17 cellular contexts compared by ENCODE assay signal in the genomic region with DNA sequence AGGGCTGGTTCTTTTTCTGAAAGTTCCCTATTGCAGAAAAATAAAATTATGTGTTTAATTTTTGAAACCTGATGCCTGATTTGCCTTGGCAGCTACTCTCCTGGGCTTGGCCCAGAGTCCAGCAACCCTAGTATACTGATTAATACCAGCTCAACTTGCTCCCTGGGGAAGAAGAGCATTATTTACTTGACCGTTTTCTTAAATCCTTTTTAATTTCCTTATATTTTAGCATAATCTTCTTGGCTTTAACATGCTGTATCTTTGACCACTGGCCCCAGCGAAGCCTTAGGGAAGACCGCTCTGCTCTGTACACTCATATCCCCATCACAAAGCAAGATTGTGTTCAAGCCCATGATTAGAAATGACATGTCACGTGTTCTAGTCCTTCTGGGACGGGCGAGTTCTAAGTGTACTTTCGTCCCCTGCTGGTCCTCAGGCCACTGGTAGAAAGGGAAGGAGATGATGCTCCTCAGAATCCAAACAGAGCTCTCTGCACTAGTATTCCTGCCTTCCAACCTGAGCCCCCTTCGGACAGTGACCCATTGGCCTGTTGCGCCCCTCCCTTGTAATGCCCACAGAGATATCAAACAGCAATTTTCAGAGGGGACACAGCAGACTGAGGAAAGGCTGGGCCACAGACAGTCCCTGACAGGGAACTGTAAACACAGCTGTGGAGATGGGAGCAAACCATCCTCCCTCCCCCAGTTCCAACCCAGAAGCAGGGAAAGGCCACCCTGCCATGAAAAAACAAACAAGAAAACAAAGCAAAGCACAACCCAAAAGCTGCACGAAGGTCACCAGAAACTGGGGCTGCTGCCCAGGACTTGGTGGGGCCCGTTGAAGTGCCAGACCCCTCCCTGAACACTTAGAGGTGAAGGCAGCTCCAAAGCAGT. TPM values are rescaled to one million over a fixed set of nuclear protein-coding genes. Genes with fewer than 3 reads are reported as not detected.
DNase-seq lines count a peak whose midpoint lies in the region; ATAC-seq and TF ChIP-seq lines count a peak whose summit lies in the region.
"Had no signal": no experiment of that assay in that cellular context is flagged by ENCODE, and none has a peak within 500 bp of the region (broad histone marks: within the 10 kb centered on the region; RNA-seq: fewer than 3 reads in every experiment).

No MANE protein-coding gene starts in this region.

- peaks cover 8% of the 10 kb centered on the region for H3K27me3 Mint-ChIP-seq in chondrocyte (ENCODE audit: low read depth)

- H3K23ac ChIP-seq in trophoblast cell (ENCODE audit: low read length) = no peak overlapping the region

- no peak overlapping the region for H3K4me3 Mint-ChIP-seq in chondrocyte (ENCODE audit: unreplicated experiment)
- H3K4me3 Mint-ChIP-seq: activated T-cell treated with anti-CD3 and anti-CD28 coated beads, Interleukin-2, amount 50 U/mL, for 4 hours; naive thymus-derived CD4-positive, alpha-beta T cell; stimulated activated naive CD8-positive, alpha-beta T cell treated with anti-CD3 and anti-CD28 coated beads, Interleukin-15, amount 100 ng/mL, for 72 hours; T-helper 1 cell treated with Interleukin-12 subunit alpha and Interleukin-12 subunit beta and Interleukin-4 antibody, amounts not matched to agents 30 μg/mL and 1 μg/mL, for 36 hours had no signal

- H2BK12ac ChIP-seq in trophoblast cell (ENCODE audit: low read length) = no peak overlapping the region

- no peak overlapping the region for H2BK5ac ChIP-seq in trophoblast cell (ENCODE audit: low read depth, low read length, poor library complexity)

- peaks cover 1% of the 10 kb centered on the region for H3K79me2 ChIP-seq in trophoblast cell (ENCODE audit: control insufficient read depth, insufficient read depth, low read length, poor library complexity)
- H3K79me2 ChIP-seq in SK-N-SH (ENCODE audit: insufficient read depth) = peaks cover 3% of the 10 kb centered on the region; the same call in 1 of the 2 replicates

- TF ChIP-seq CTCF in HEK293 (tag by site-specific recombination; IDR thresholded peaks at IDR 0.05) = no peak
- no peak for TF ChIP-seq CTCF in chondrocyte (IDR thresholded peaks at IDR 0.05)
- TF ChIP-seq CTCF in left lung (IDR thresholded peaks at IDR 0.05) = no peak
- TF ChIP-seq CTCF in SK-N-SH (IDR thresholded peaks at IDR 0.05) = no peak

- H2AK5ac ChIP-seq in trophoblast cell (ENCODE audit: low read length) = no peak overlapping the region

- H2BK120ac ChIP-seq in trophoblast cell (ENCODE audit: insufficient read depth, low read length, poor library complexity) = no peak overlapping the region

- peak overlapping the region in 1 of 2 donors; percentile 13 for H3K9ac ChIP-seq in stomach smooth muscle (ENCODE audit: low read length in 2 of 2)
- no peak overlapping the region for H3K9ac ChIP-seq in trophoblast cell (ENCODE audit: low read length)
- no peak overlapping the region for H3K9ac ChIP-seq in SK-N-SH

- WGBS in trophoblast cell (ENCODE audit: extremely low coverage, insufficient coverage, insufficient read length) = no CpG with 5 or more reads among the region's 11 CpGs
- WGBS in SK-N-SH (ENCODE audit: low lambda C conversion rate) = 79% methylated on average over 11 of the region's 11 CpGs

- H3K27me3 ChIP-seq in left lung (no peaks in the 10 kb centered on the region), stomach smooth muscle (ENCODE audit: control insufficient read depth in 1 of 2, insufficient read depth in 2 of 2, low read length in 2 of 2) (peaks cover 0 to 3% of the 10 kb centered on the region in 2 donors), trophoblast cell (ENCODE audit: insufficient read depth, low read length) (no peaks in the 10 kb centered on the region), SK-N-SH (ENCODE audit: insufficient read depth) (peaks cover 8% of the 10 kb centered on the region; the same call in 1 of the 2 replicates)

- peaks cover 6% of the 10 kb centered on the region for H3K4me1 Mint-ChIP-seq in chondrocyte (ENCODE audit: low read depth)

- peaks cover 2% of the 10 kb centered on the region; the same call in 1 of the 2 replicates for H3K4me1 ChIP-seq in HEK293 (ENCODE audit: control insufficient read depth, insufficient read depth, low read length)
- peaks cover 12 to 24% of the 10 kb centered on the region in 2 donors for H3K4me1 ChIP-seq in left lung
- H3K4me1 ChIP-seq in stomach smooth muscle (ENCODE audit: control insufficient read depth, insufficient read depth, low read length) = peaks cover 20% of the 10 kb centered on the region
- peaks cover 0 to 3% of the 10 kb centered on the region in 2 experiments for H3K4me1 ChIP-seq in trophoblast cell (ENCODE audit: control insufficient read depth in 1 of 2, insufficient read depth in 2 of 2, low read length in 2 of 2)
- H3K4me1 ChIP-seq in SK-N-SH (ENCODE audit: control insufficient read depth in 1 of 2, insufficient read depth in 2 of 2, low read depth in 1 of 2, low read length in 1 of 2) = peaks cover 0 to 4% of the 10 kb centered on the region in 2 experiments; a peak in 1 of 4 replicates

- H3K9me3 ChIP-seq in HEK293 (ENCODE audit: control insufficient read depth, insufficient read depth, low read depth, low read length) = no peaks in the 10 kb centered on the region
- no peaks in the 10 kb centered on the region for H3K9me3 ChIP-seq in left lung
- H3K9me3 ChIP-seq in stomach smooth muscle (ENCODE audit: control insufficient read depth in 2 of 2, low read length in 2 of 2) = no peaks in the 10 kb centered on the region
- H3K9me3 ChIP-seq in trophoblast cell (ENCODE audit: insufficient read depth, low read depth, low read length) = peaks cover 2% of the 10 kb centered on the region
- H3K9me3 ChIP-seq in SK-N-SH = no peaks in the 10 kb centered on the region

- no peak overlapping the region for H3K4ac ChIP-seq in trophoblast cell (ENCODE audit: low read depth, low read length)

- H4K12ac ChIP-seq in trophoblast cell (ENCODE audit: low read depth, low read length) = no peak overlapping the region

- no peak overlapping the region for H3K14ac ChIP-seq in trophoblast cell (ENCODE audit: low read length)

- peaks cover 3% of the 10 kb centered on the region for H3F3A ChIP-seq in SK-N-SH (replicated peaks; ENCODE audit: insufficient read depth)

- H3K9me3 Mint-ChIP-seq in chondrocyte (ENCODE audit: low read depth) = no peaks in the 10 kb centered on the region
- H3K9me3 Mint-ChIP-seq: activated T-cell treated with anti-CD3 and anti-CD28 coated beads, Interleukin-2, amount 50 U/mL, for 4 hours; stimulated activated naive CD8-positive, alpha-beta T cell treated with anti-CD3 and anti-CD28 coated beads, Interleukin-15, amount 100 ng/mL, for 72 hours; T-helper 1 cell treated with Interleukin-12 subunit alpha and Interleukin-12 subunit beta and Interleukin-4 antibody, amounts not matched to agents 30 μg/mL and 1 μg/mL, for 36 hours had no signal

- H2AFZ ChIP-seq in trophoblast cell (ENCODE audit: insufficient read depth, low read length, poor library complexity) (no peak overlapping the region), SK-N-SH (ENCODE audit: low read depth) (no peak overlapping the region)

- intact Hi-C loops in left lung (cut with DNase I) = no loop called here

- TF ChIP-seq EP300 in SK-N-SH (IDR thresholded peaks at IDR 0.05; ENCODE audit: borderline replicate concordance in 1 of 2, low read depth in 1 of 2, low read length in 1 of 2) = no peak

- POLR2A ChIA-PET in HEK293 (lab: Yijun Ruan, JAX) (interaction anchor here (0.8 to 1.0 kb wide), 2 partner anchors 18 to 24 kb away, joined by 4 to 5 read pairs; partner anchors contain the start of gene VPS25), SK-N-SH (lab: Yijun Ruan, JAX) (interaction anchor here (1.1 kb wide), 1 partner anchor 11 kb away, joined by 4 read pairs; the partner anchor contains the start of gene RAMP2)

- no peak overlapping the region for H3K27ac Mint-ChIP-seq in chondrocyte (ENCODE audit: unreplicated experiment)
- H3K27ac Mint-ChIP-seq: naive thymus-derived CD4-positive, alpha-beta T cell; stimulated activated naive CD8-positive, alpha-beta T cell treated with anti-CD3 and anti-CD28 coated beads, Interleukin-15, amount 100 ng/mL, for 72 hours; T-helper 1 cell treated with Interleukin-12 subunit alpha and Interleukin-12 subunit beta and Interleukin-4 antibody, amounts not matched to agents 30 μg/mL and 1 μg/mL, for 36 hours had no signal

- no peak for ATAC-seq in left lung
- ATAC-seq: activated T-cell treated with anti-CD3 and anti-CD28 coated beads, Interleukin-2, amount 50 U/mL, for 4 hours; naive thymus-derived CD4-positive, alpha-beta T cell; stimulated activated naive CD8-positive, alpha-beta T cell treated with anti-CD3 and anti-CD28 coated beads, Interleukin-15, amount 100 ng/mL, for 72 hours had no signal

- no peak for TF ChIP-seq RAD21 in SK-N-SH (IDR thresholded peaks at IDR 0.05; ENCODE audit: low read length)

- H3K9me2 ChIP-seq in SK-N-SH = no peaks in the 10 kb centered on the region

- H3K36me3 Mint-ChIP-seq in chondrocyte (ENCODE audit: low read depth) = no peaks in the 10 kb centered on the region
- H3K36me3 Mint-ChIP-seq: naive thymus-derived CD4-positive, alpha-beta T cell had no signal

- H4K8ac ChIP-seq in trophoblast cell (ENCODE audit: low read depth, low read length) = no peak overlapping the region

- H3K4me2 ChIP-seq in trophoblast cell (ENCODE audit: low read length) (no peak overlapping the region), SK-N-SH (no peak overlapping the region)

- H3K36me3 ChIP-seq in HEK293 (ENCODE audit: control insufficient read depth in 2 of 2, insufficient read depth in 1 of 2, low read length in 2 of 2) (no peaks in the 10 kb centered on the region), left lung (no peaks in the 10 kb centered on the region), stomach smooth muscle (ENCODE audit: control insufficient read depth in 2 of 2, insufficient read depth in 2 of 2, low read length in 2 of 2) (no peaks in the 10 kb centered on the region), trophoblast cell (ENCODE audit: control insufficient read depth in 1 of 2, insufficient read depth in 2 of 2, low read length in 2 of 2) (no peaks in the 10 kb centered on the region), SK-N-SH (replicated peaks in 1 of 2; ENCODE audit: control insufficient read depth in 1 of 2, insufficient read depth in 2 of 2, low read length in 1 of 2) (no peaks in the 10 kb centered on the region)

- no peak overlapping the region for H4K91ac ChIP-seq in trophoblast cell (ENCODE audit: low read depth, low read length)

- DNase-seq in chondrocyte (ENCODE audit: low spot score) (peak; percentile 5), left lung (no peak), trophoblast cell (no peak), SK-N-SH (no peak), Kasumi-1 (lab: John Stamatoyannopoulos, UW) (no peak), COLO829 (ENCODE audit: low spot score) (no peak)
- DNase-seq: activated CD4-positive, alpha-beta T cell treated with anti-CD3 and anti-CD28 coated beads for 48 hours; activated T-cell treated with anti-CD3 and anti-CD28 coated beads, Interleukin-2, amount 50 U/mL, for 4 hours; amniotic stem cell; naive thymus-derived CD4-positive, alpha-beta T cell; NCI-H1048; OCI-M1; stimulated activated naive CD8-positive, alpha-beta T cell treated with anti-CD3 and anti-CD28 coated beads, Interleukin-15, amount 100 ng/mL, for 72 hours had no signal

- CTCF ChIA-PET in HEK293 (lab: Yijun Ruan, JAX) (interaction anchor here (0.6 to 5.1 kb wide), 8 partner anchors 11 to 171 kb away, joined by 3 to 46 read pairs (median 6); partner anchors contain the start of gene RAMP2), SK-N-SH (lab: Yijun Ruan, JAX) (interaction anchor here (1.9 to 4.8 kb wide), 2 partner anchors 14 to 171 kb away, joined by 7 to 37 read pairs; partner anchors contain the start of gene PSMC3IP)

- no peaks in the 10 kb centered on the region for H4K20me1 ChIP-seq in SK-N-SH (ENCODE audit: insufficient read depth)

- peaks cover 8% of the 10 kb centered on the region for H3K79me1 ChIP-seq in trophoblast cell (ENCODE audit: low read length)

- H3K4me3 ChIP-seq in HEK293 (ENCODE audit: low read depth, low read length) = no peak overlapping the region
- no peak overlapping the region for H3K4me3 ChIP-seq in left lung
- no peak overlapping the region for H3K4me3 ChIP-seq in stomach smooth muscle (ENCODE audit: low read length in 2 of 2)
- no peak overlapping the region for H3K4me3 ChIP-seq in trophoblast cell (ENCODE audit: low read depth, low read length)
- H3K4me3 ChIP-seq in SK-N-SH (ENCODE audit: low read depth in 2 of 2, low read length in 1 of 2) = no peak overlapping the region

- no peak overlapping the region for H3K18ac ChIP-seq in trophoblast cell (ENCODE audit: low read length)

- H3K27ac ChIP-seq in HEK293 (ENCODE audit: extremely low read depth, low read depth, low read length) (no peak overlapping the region), left lung (peak overlapping the region; percentile 31 to 42), stomach smooth muscle (ENCODE audit: low read length) (peak overlapping the region; percentile 64), trophoblast cell (ENCODE audit: low read depth, low read length) (no peak overlapping the region), SK-N-SH (ENCODE audit: low read depth in 2 of 2, low read length in 1 of 2) (no peak overlapping the region)

RNA-seq across cellular contexts. Expression of gene EZH1, which starts 4.3 kb away (rescaled TPM):
- 22.2 to 25.6 TPM (median 22.4 TPM) in 3 replicates for total RNA-seq in chondrocyte
- 10 to 100 TPM; 31.5 to 43.2 TPM for total RNA-seq in left lung
- 8.5 and 8.6 TPM in 2 replicates for polyA plus RNA-seq in trophoblast cell (2013)
- polyA plus RNA-seq in SK-N-SH (2012; rRNA removed) = 28.6 and 42.9 TPM in 2 replicates
- polyA plus RNA-seq in SK-N-SH (2012; cell fraction: cytosol; rRNA removed) = 13.3 and 14.4 TPM in 2 replicates
- 129 and 190 TPM in 2 replicates for polyA plus RNA-seq in SK-N-SH (2012; cell fraction: nucleus; rRNA removed)

RNA-seq across cellular contexts. Expression of gene RAMP2, which starts 11.9 kb away (rescaled TPM):
- total RNA-seq in chondrocyte (0.63 to 4.9 TPM (median 3.9 TPM) in 3 replicates), left lung (10 to 100 TPM; 76.1 to 95.4 TPM)
- polyA plus RNA-seq in trophoblast cell (2013) = 0.64 TPM in 2 replicates
- 2.5 and 3.0 TPM in 2 replicates for polyA plus RNA-seq in SK-N-SH (2012; rRNA removed)
- 2.3 and 2.9 TPM in 2 replicates for polyA plus RNA-seq in SK-N-SH (2012; cell fraction: cytosol; rRNA removed)
- 0.52 and 0.61 TPM in 2 replicates for polyA plus RNA-seq in SK-N-SH (2012; cell fraction: nucleus; rRNA removed)
- total RNA-seq: activated T-cell treated with anti-CD3 and anti-CD28 coated beads, Interleukin-2, amount 50 U/mL, for 4 hours; naive thymus-derived CD4-positive, alpha-beta T cell had no signal
- polyA plus RNA-seq: keratinocyte; naive thymus-derived CD4-positive, alpha-beta T cell had no signal

RNA-seq across cellular contexts. Expression of gene VPS25, which starts 24.1 kb away (rescaled TPM):
- 52.5 to 63.9 TPM (median 55.1 TPM) in 3 replicates for total RNA-seq in chondrocyte
- 10 to 100 TPM; 54.8 to 55.3 TPM for total RNA-seq in left lung
- polyA plus RNA-seq in trophoblast cell (2013) = 66.3 and 72.1 TPM in 2 replicates
- polyA plus RNA-seq in SK-N-SH (2012; rRNA removed) = 127 and 158 TPM in 2 replicates
- polyA plus RNA-seq in SK-N-SH (2012; cell fraction: cytosol; rRNA removed) = 112 and 145 TPM in 2 replicates
- 67.3 and 101 TPM in 2 replicates for polyA plus RNA-seq in SK-N-SH (2012; cell fraction: nucleus; rRNA removed)

RNA-seq across cellular contexts. Expression of gene WNK4, which starts 31.3 kb away (rescaled TPM):
- 0.26 to 0.32 TPM in 2 of 3 replicates, not detected in the other for total RNA-seq in chondrocyte
- total RNA-seq in left lung = under 1 TPM in 1 of 2 donors, not detected in 1; 0.21 TPM
- polyA plus RNA-seq in trophoblast cell (2013) = 1.7 and 1.9 TPM in 2 replicates
- polyA plus RNA-seq in SK-N-SH (2012; rRNA removed) = 8.7 and 12.5 TPM in 2 replicates
- 4.5 and 6.2 TPM in 2 replicates for polyA plus RNA-seq in SK-N-SH (2012; cell fraction: cytosol; rRNA removed)
- 45.5 and 57.2 TPM in 2 replicates for polyA plus RNA-seq in SK-N-SH (2012; cell fraction: nucleus; rRNA removed)
- polyA plus RNA-seq: naive thymus-derived CD4-positive, alpha-beta T cell had no signal

RNA-seq across cellular contexts. Expression of gene COA3, which starts 49.4 kb away (rescaled TPM):
- total RNA-seq in chondrocyte = 38.7 to 49.1 TPM (median 39.5 TPM) in 3 replicates
- total RNA-seq in left lung = 10 to 100 TPM; 59.1 to 83.1 TPM
- polyA plus RNA-seq in trophoblast cell (2013) = 57.8 and 61.4 TPM in 2 replicates
- polyA plus RNA-seq in SK-N-SH (2012; rRNA removed) = 90.5 and 103 TPM in 2 replicates
- 91.5 and 93.2 TPM in 2 replicates for polyA plus RNA-seq in SK-N-SH (2012; cell fraction: cytosol; rRNA removed)
- 36.0 and 45.7 TPM in 2 replicates for polyA plus RNA-seq in SK-N-SH (2012; cell fraction: nucleus; rRNA removed)

Comparison
In these comparisons a context has a peak if more than half of its experiments do, and no peak if none do; other contexts are left out.
1. H3K27ac ChIP-seq: peak in left lung (2 of 2) and stomach smooth muscle (single experiment); none in HEK293 (single experiment), trophoblast cell (single experiment) and SK-N-SH (0 of 2).
2. RNA of gene RAMP2, which starts 11.9 kb away (total RNA-seq): 76.1 to 95.4 TPM in left lung; 0.63 to 4.9 TPM in chondrocyte; every median in the first group is over 10 times any median in the second.